20 cellular contexts compared by ENCODE assay signal in genomic region chr7:151121380-151122170, GRCh38. TPM values are rescaled to one million over a fixed set of nuclear protein-coding genes. Genes with fewer than 3 reads are reported as not detected.
DNase-seq lines count a peak whose midpoint lies in the region; ATAC-seq and TF ChIP-seq lines count a peak whose summit lies in the region.
"Had no signal": no experiment of that assay in that cellular context is flagged by ENCODE, and none has a peak within 500 bp of the region (broad histone marks: within the 10 kb centered on the region; RNA-seq: fewer than 3 reads in every experiment).

No MANE protein-coding gene starts in this region.

- no peak overlapping the region for H3K18ac ChIP-seq in neuronal stem cell (ENCODE audit: low read length)

- H3K36me3 Mint-ChIP-seq in T-helper 1 cell treated with Interleukin-12 subunit alpha and Interleukin-12 subunit beta and Interleukin-4 antibody, amounts not matched to agents 30 μg/mL and 1 μg/mL, for 36 hours (ENCODE audit: low read depth): peaks cover 6% of the 10 kb centered on the region
- H3K36me3 Mint-ChIP-seq in WTC11: peaks cover 32% of the 10 kb centered on the region
- peaks cover 5% of the 10 kb centered on the region for H3K36me3 Mint-ChIP-seq in activated naive CD8-positive, alpha-beta T cell treated with anti-CD3 and anti-CD28 coated beads, Interleukin-2, amount 50 U/mL, for 24 hours (ENCODE audit: low read depth)

- no peak overlapping the region for H2BK120ac ChIP-seq in neuronal stem cell (ENCODE audit: low read depth, low read length)

- no peak overlapping the region for H3K4ac ChIP-seq in neuronal stem cell (ENCODE audit: low read length)

- peak overlapping the region; percentile 11 for H3K27ac Mint-ChIP-seq in T-helper 1 cell treated with Interleukin-12 subunit alpha and Interleukin-12 subunit beta and Interleukin-4 antibody, amounts not matched to agents 30 μg/mL and 1 μg/mL, for 36 hours
- peak overlapping the region; percentile 74 for H3K27ac Mint-ChIP-seq in WTC11
- no peak overlapping the region for H3K27ac Mint-ChIP-seq in activated naive CD8-positive, alpha-beta T cell treated with anti-CD3 and anti-CD28 coated beads, Interleukin-2, amount 50 U/mL, for 24 hours
- H3K27ac Mint-ChIP-seq: CD8-positive, alpha-beta T cell had no signal

- WGBS in neuronal stem cell (ENCODE audit: extremely low coverage in 2 of 2, insufficient read length in 2 of 2, insufficient replicate concordance in 1 of 2), 2 donors: no CpG with 5 or more reads among the region's 30 CpGs

- no peaks in the 10 kb centered on the region for H3K27me3 ChIP-seq in neuronal stem cell (ENCODE audit: control insufficient read depth in 3 of 3, insufficient read depth in 3 of 3, low read depth in 1 of 3, low read length in 3 of 3)

- peaks cover 0 to 1% of the 10 kb centered on the region in 2 donors for H3K9me3 ChIP-seq in neuronal stem cell (replicated peaks in 1 of 2; ENCODE audit: control insufficient read depth in 2 of 2, insufficient read depth in 1 of 2, low read depth in 1 of 2, low read length in 2 of 2)
- H3K9me3 ChIP-seq: HAP-1 had no signal

- DNase-seq in T-helper 1 cell (no peak), WTC11 (ENCODE audit: low spot score) (no peak), dermis blood vessel endothelial cell (peak; percentile 23), neuronal stem cell (ENCODE audit: low spot score) (no peak), DMS53 treated with DMSO at 0.1 percent for 48 hours (lab: John Stamatoyannopoulos, UW; ENCODE audit: unreplicated experiment) (no peak)
- DNase-seq in activated naive CD8-positive, alpha-beta T cell treated with anti-CD3 and anti-CD28 coated beads, Interleukin-2, amount 50 U/mL, for 24 hours: no peak
- no peak for DNase-seq in stimulated activated naive CD8-positive, alpha-beta T cell treated with anti-CD3 and anti-CD28 coated beads, Interleukin-15, Interleukin-2, amounts not matched to agents 100 U/mL and 50 U/mL, for 24 hours
- DNase-seq: COR-L47, DMS153, DND-41, GDM1, IMR-90 had no signal

- no peak overlapping the region for H3K4me3 ChIP-seq in neuronal stem cell (ENCODE audit: low read length in 2 of 2)
- H3K4me3 ChIP-seq: HAP-1 had no signal

- H4K91ac ChIP-seq in neuronal stem cell (ENCODE audit: low read depth, low read length, poor library complexity): peak overlapping the region; percentile 64

- H3K9me3 Mint-ChIP-seq in T-helper 1 cell treated with Interleukin-12 subunit alpha and Interleukin-12 subunit beta and Interleukin-4 antibody, amounts not matched to agents 30 μg/mL and 1 μg/mL, for 36 hours: no peaks in the 10 kb centered on the region
- H3K9me3 Mint-ChIP-seq in WTC11: no peaks in the 10 kb centered on the region
- no peaks in the 10 kb centered on the region for H3K9me3 Mint-ChIP-seq in activated naive CD8-positive, alpha-beta T cell treated with anti-CD3 and anti-CD28 coated beads, Interleukin-2, amount 50 U/mL, for 24 hours
- H3K9me3 Mint-ChIP-seq: CD8-positive, alpha-beta T cell had no signal

- no peak overlapping the region for H3K4me3 Mint-ChIP-seq in T-helper 1 cell treated with Interleukin-12 subunit alpha and Interleukin-12 subunit beta and Interleukin-4 antibody, amounts not matched to agents 30 μg/mL and 1 μg/mL, for 36 hours
- H3K4me3 Mint-ChIP-seq in WTC11: no peak overlapping the region
- H3K4me3 Mint-ChIP-seq in activated naive CD8-positive, alpha-beta T cell treated with anti-CD3 and anti-CD28 coated beads, Interleukin-2, amount 50 U/mL, for 24 hours: no peak overlapping the region
- H3K4me3 Mint-ChIP-seq: CD14-positive monocyte; CD8-positive, alpha-beta T cell had no signal

- H3K23ac ChIP-seq in neuronal stem cell (ENCODE audit: low read depth, low read length, poor library complexity): peak overlapping the region; percentile 55

- no peak overlapping the region for H2AFZ ChIP-seq in neuronal stem cell (ENCODE audit: low read length)

- CTCF ChIA-PET in WTC11 (lab: Charles Lee): interaction anchor here (1.0 to 1.9 kb wide), 2 partner anchors 11 to 17 kb away, joined by 3 to 7 read pairs; no protein-coding TSS in a partner anchor

- peaks cover 38 to 61% of the 10 kb centered on the region in 2 donors for H3K36me3 ChIP-seq in neuronal stem cell (replicated peaks in 1 of 2; ENCODE audit: control insufficient read depth in 2 of 2, insufficient read depth in 2 of 2, low read length in 2 of 2)

- H3K4me1 ChIP-seq in neuronal stem cell (ENCODE audit: control insufficient read depth in 2 of 2, insufficient read depth in 1 of 2, low read depth in 1 of 2, low read length in 2 of 2): peaks cover 0 to 12% of the 10 kb centered on the region in 2 donors
- H3K4me1 ChIP-seq: HAP-1 had no signal

- H3K9ac ChIP-seq in neuronal stem cell (ENCODE audit: low read depth, low read length, poor library complexity): no peak overlapping the region

- no peak overlapping the region for H3K4me2 ChIP-seq in neuronal stem cell (ENCODE audit: insufficient read depth, low read length, poor library complexity, severe bottlenecking)

- no peak for ATAC-seq in WTC11
- ATAC-seq in activated naive CD8-positive, alpha-beta T cell treated with anti-CD3 and anti-CD28 coated beads, Interleukin-2, amount 50 U/mL, for 24 hours: no peak
- no peak for ATAC-seq in stimulated activated naive CD8-positive, alpha-beta T cell treated with anti-CD3 and anti-CD28 coated beads, Interleukin-15, Interleukin-2, amounts not matched to agents 100 U/mL and 50 U/mL, for 24 hours
- ATAC-seq: CD8-positive, alpha-beta T cell had no signal

- H2BK12ac ChIP-seq in neuronal stem cell (ENCODE audit: low read length): no peak overlapping the region

- no peak overlapping the region for H4K8ac ChIP-seq in neuronal stem cell (ENCODE audit: low read depth, low read length)

- peak overlapping the region; percentile 21 for H3K14ac ChIP-seq in neuronal stem cell (ENCODE audit: low read length)

- TF ChIP-seq CTCF in WTC11 (IDR thresholded peaks at IDR 0.05): no peak

- H3K79me1 ChIP-seq in neuronal stem cell (ENCODE audit: low read depth, low read length): peaks cover 32% of the 10 kb centered on the region

- no peaks in the 10 kb centered on the region for H3K4me1 Mint-ChIP-seq in T-helper 1 cell treated with Interleukin-12 subunit alpha and Interleukin-12 subunit beta and Interleukin-4 antibody, amounts not matched to agents 30 μg/mL and 1 μg/mL, for 36 hours (ENCODE audit: low read depth)
- H3K4me1 Mint-ChIP-seq in WTC11: peaks cover 24% of the 10 kb centered on the region
- no peaks in the 10 kb centered on the region for H3K4me1 Mint-ChIP-seq in activated naive CD8-positive, alpha-beta T cell treated with anti-CD3 and anti-CD28 coated beads, Interleukin-2, amount 50 U/mL, for 24 hours
- H3K4me1 Mint-ChIP-seq: CD14-positive monocyte had no signal

- H2BK5ac ChIP-seq in neuronal stem cell (ENCODE audit: low read length): peak overlapping the region; percentile 66

- no peaks in the 10 kb centered on the region for H3K27me3 Mint-ChIP-seq in T-helper 1 cell treated with Interleukin-12 subunit alpha and Interleukin-12 subunit beta and Interleukin-4 antibody, amounts not matched to agents 30 μg/mL and 1 μg/mL, for 36 hours (ENCODE audit: low read depth)
- H3K27me3 Mint-ChIP-seq in WTC11 (ENCODE audit: low read depth): peaks cover 5% of the 10 kb centered on the region; the same call in 1 of the 2 replicates
- no peaks in the 10 kb centered on the region for H3K27me3 Mint-ChIP-seq in activated naive CD8-positive, alpha-beta T cell treated with anti-CD3 and anti-CD28 coated beads, Interleukin-2, amount 50 U/mL, for 24 hours

- H3K27ac ChIP-seq in neuronal stem cell (replicated peaks; ENCODE audit: low read length): no peak overlapping the region
- H3K27ac ChIP-seq: 22Rv1 had no signal

- POLR2A ChIA-PET in WTC11 (lab: Charles Lee): interaction anchor here (0.6 kb wide), 1 partner anchor 183 kb away, joined by 3 read pairs; no protein-coding TSS in a partner anchor

- H2AK5ac ChIP-seq in neuronal stem cell (ENCODE audit: low read depth, low read length): no peak overlapping the region

- no peak overlapping the region for H2BK15ac ChIP-seq in neuronal stem cell (ENCODE audit: low read length)

TF ChIP-seq in WTC11, 78 proteins besides CTCF, POLR2A, EP300 and RAD21 (continues in another document):
- TF ChIP-seq ELF4 (CRISPR knock-in tag; IDR thresholded peaks at IDR 0.05; ENCODE audit: low read depth): no peak
- TF ChIP-seq NR3C1 (CRISPR knock-in tag; conservative IDR thresholded peaks at IDR 0.05; ENCODE audit: low read depth): no peak
- no peak for TF ChIP-seq ZBTB21 (CRISPR knock-in tag; IDR thresholded peaks at IDR 0.05; ENCODE audit: borderline replicate concordance)
- TF ChIP-seq KAT7 (CRISPR knock-in tag; IDR thresholded peaks at IDR 0.05; ENCODE audit: borderline replicate concordance): no peak
- TF ChIP-seq SP1 (CRISPR knock-in tag; conservative IDR thresholded peaks at IDR 0.05): no peak

RNA-seq across cellular contexts. Expression of gene AGAP3, which starts 35.3 kb away (rescaled TPM):
- total RNA-seq in WTC11 (2021) (107 to 163 TPM (median 113 TPM) in 3 replicates), dermis blood vessel endothelial cell (94.9 and 142 TPM in 2 replicates)
- polyA plus RNA-seq in neuronal stem cell (2013, experiment 1 of 2): 45.7 TPM
- polyA plus RNA-seq in neuronal stem cell (2013, experiment 2 of 2): 45.5 TPM

RNA-seq across cellular contexts. Expression of gene TMUB1, which starts 38.3 kb away (rescaled TPM):
- total RNA-seq in WTC11 (2021) (61.3 to 72.8 TPM (median 62.5 TPM) in 3 replicates), dermis blood vessel endothelial cell (28.4 and 35.6 TPM in 2 replicates)
- 45.7 TPM for polyA plus RNA-seq in neuronal stem cell (2013, experiment 1 of 2)
- polyA plus RNA-seq in neuronal stem cell (2013, experiment 2 of 2): 44.8 TPM

RNA-seq across cellular contexts. Expression of gene FASTK, which starts 41.0 kb away (rescaled TPM):
- total RNA-seq in WTC11 (2021) (62.1 to 70.2 TPM (median 67.7 TPM) in 3 replicates), dermis blood vessel endothelial cell (67.0 and 69.6 TPM in 2 replicates)
- 40.4 TPM for polyA plus RNA-seq in neuronal stem cell (2013, experiment 1 of 2)
- 40.8 TPM for polyA plus RNA-seq in neuronal stem cell (2013, experiment 2 of 2)

RNA-seq across cellular contexts. Expression of gene GBX1, which starts 45.9 kb away (rescaled TPM):
- total RNA-seq in WTC11 (2021) (0.27 to 0.55 TPM in 2 of 3 replicates, not detected in the other), dermis blood vessel endothelial cell (not detected in 2 replicates)
- polyA plus RNA-seq in neuronal stem cell (2013, experiment 1 of 2): 0.10 TPM
- 0.07 TPM for polyA plus RNA-seq in neuronal stem cell (2013, experiment 2 of 2)
- total RNA-seq: A673; CD8-positive, alpha-beta T cell; H1; IMR-90 had no signal
- polyA plus RNA-seq: BJ, CD14-positive monocyte, H1, IMR-90 had no signal
